In the genomic region with DNA sequence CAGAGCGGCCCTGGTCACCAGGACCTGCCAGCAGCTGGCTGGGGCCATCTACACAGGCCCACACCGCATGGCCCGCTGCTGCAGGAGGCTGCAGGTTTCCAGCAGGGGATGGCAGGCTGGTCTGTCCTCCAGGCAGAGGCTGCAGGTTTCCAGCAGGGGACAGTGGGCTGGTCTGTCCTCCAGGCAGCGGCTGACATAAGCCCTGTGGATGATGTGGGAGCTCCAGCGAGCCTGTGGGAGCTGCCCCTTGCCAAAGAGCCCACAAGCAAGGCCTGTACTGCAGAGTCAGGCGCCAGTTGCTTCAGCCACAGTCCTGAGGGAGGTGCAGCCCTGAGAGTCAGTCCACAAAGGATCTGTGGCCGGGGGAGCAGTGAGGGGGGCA, we compare ENCODE assay signal across 11 cellular contexts. TPM values are rescaled to one million over a fixed set of nuclear protein-coding genes. Genes with fewer than 3 reads are reported as not detected.
DNase-seq lines count a peak whose midpoint lies in the region; ATAC-seq, FAIRE-seq and TF ChIP-seq lines count a peak whose summit lies in the region.
"Had no signal": no experiment of that assay in that cellular context is flagged by ENCODE, and none has a peak within 500 bp of the region (broad histone marks: within the 10 kb centered on the region; RNA-seq: fewer than 3 reads in every experiment).

No MANE protein-coding gene starts in this region.

- no peaks in the 10 kb centered on the region for H3K79me1 ChIP-seq in mesendoderm (ENCODE audit: low read length)

- H2AK5ac ChIP-seq in mesendoderm (ENCODE audit: low read length): no peak overlapping the region

- H3K27ac ChIP-seq in GM23248 (no peak overlapping the region), K562 (ENCODE audit: extremely low read depth, low read depth, low read length) (no peak overlapping the region), mesendoderm (ENCODE audit: low read depth, low read length) (no peak overlapping the region)

- H3K36me3 ChIP-seq in GM23248 (ENCODE audit: low read depth) (no peaks in the 10 kb centered on the region), K562 (ENCODE audit: control insufficient read depth, insufficient read depth, low read length) (no peaks in the 10 kb centered on the region), mesendoderm (ENCODE audit: control insufficient read depth, insufficient read depth, low read length) (no peaks in the 10 kb centered on the region)

- TF ChIP-seq EP300 in K562 (IDR thresholded peaks at IDR 0.05; ENCODE audit: low read length): no peak

- intact Hi-C loops in K562 (cut with micrococcal nuclease): loop anchor here (10.0 kb wide), 1 partner anchor 180 kb away; the partner anchor contains the start of gene ZDHHC11
- intact Hi-C loops in sciatic nerve (cut with DNase I): loop anchor here (5.0 kb wide), 1 partner anchor 228 kb away; no protein-coding TSS in a partner anchor

- no peak overlapping the region for H3K56ac ChIP-seq in mesendoderm (ENCODE audit: low read length)

- H2BK15ac ChIP-seq in mesendoderm (replicated peaks; ENCODE audit: low read depth): no peak overlapping the region

- DNase-seq in 8988T: peak; percentile 86
- DNase-seq in GM23248: peak; percentile 25
- DNase-seq in K562 (ENCODE audit: extremely low read depth in 1 of 4, low spot score in 3 of 4): no peak
- DNase-seq in mesendoderm: peak; percentile 59
- DNase-seq in sciatic nerve (ENCODE audit: low spot score): no peak
- no peak for DNase-seq in NOMO-1 treated with dmso at 0.1 percent for 144 hours (lab: John Stamatoyannopoulos, UW; ENCODE audit: unreplicated experiment)
- DNase-seq: NCI-H2029 treated with DMSO at 0.1 percent for 48 hours, nephron progenitor cell had no signal

- H3K4me3 ChIP-seq in GM23248: no peak overlapping the region
- no peak overlapping the region for H3K4me3 ChIP-seq in K562
- H3K4me3 ChIP-seq in mesendoderm (ENCODE audit: low read length): no peak overlapping the region

- H3F3A ChIP-seq in GM23248 (ENCODE audit: insufficient read depth): no peaks in the 10 kb centered on the region

- no peak overlapping the region for H3K4me2 ChIP-seq in GM23248 (ENCODE audit: unreplicated experiment)
- H3K4me2 ChIP-seq in K562 (ENCODE audit: insufficient read depth, low read length): no peak overlapping the region
- no peak overlapping the region for H3K4me2 ChIP-seq in mesendoderm (ENCODE audit: low read length)

- no peak overlapping the region for H3K23ac ChIP-seq in mesendoderm (ENCODE audit: low read length)

- no peak overlapping the region for H2BK5ac ChIP-seq in mesendoderm (ENCODE audit: low read length)

- H3K9me3 ChIP-seq in GM23248 (ENCODE audit: low read depth) (no peaks in the 10 kb centered on the region), K562 (replicated peaks; ENCODE audit: control insufficient read depth, insufficient read depth, low read depth, low read length) (no peaks in the 10 kb centered on the region)

- BruUV-seq in K562 (replicated peaks; lab: Mats Ljungman, UMichigan): no TSS peak

- WGBS in GM23248 (ENCODE audit: low coverage in 1 of 2, low lambda C conversion rate in 2 of 2, missing lambda C conversion rate in 2 of 2), 2 experiments: 28 to 42% methylated on average over 7 of the region's 7 CpGs
- 17% methylated on average over 7 of the region's 7 CpGs for WGBS in K562 (ENCODE audit: insufficient coverage, low coverage, missing lambda C conversion rate)
- WGBS in mesendoderm (ENCODE audit: extremely low coverage, insufficient coverage, low lambda C conversion rate): no CpG with 5 or more reads among the region's 7 CpGs

- no peak for TF ChIP-seq CTCF in K562 (IDR thresholded peaks at IDR 0.05 in 2 of 3, conservative IDR thresholded peaks at IDR 0.05 in 1 of 3; ENCODE audit: insufficient read depth in 2 of 3, low read depth in 1 of 3, low read length in 3 of 3)

- no peak overlapping the region for H2AFZ ChIP-seq in GM23248
- H2AFZ ChIP-seq in K562 (ENCODE audit: low read depth, low read length): no peak overlapping the region

- no peak overlapping the region for H2BK120ac ChIP-seq in mesendoderm (ENCODE audit: low read depth, low read length)

- no peaks in the 10 kb centered on the region for H3K4me1 ChIP-seq in GM23248 (ENCODE audit: insufficient read depth)
- peaks cover 4 to 67% of the 10 kb centered on the region in 2 experiments; a peak in 4 of 5 replicates for H3K4me1 ChIP-seq in K562 (replicated peaks in 1 of 2; ENCODE audit: control insufficient read depth in 2 of 2, insufficient read depth in 2 of 2, low read length in 2 of 2)
- H3K4me1 ChIP-seq in mesendoderm (ENCODE audit: control insufficient read depth, low read depth, low read length): no peaks in the 10 kb centered on the region

- POLR2A ChIA-PET in K562 (lab: Yijun Ruan, JAX): no interaction called here

- H3K9ac ChIP-seq in GM23248: no peak overlapping the region
- peak overlapping the region in 1 of 2 experiments; percentile 9; a peak in 1 of 4 replicates for H3K9ac ChIP-seq in K562 (ENCODE audit: insufficient read depth in 1 of 2, low read depth in 2 of 2, low read length in 2 of 2)
- H3K9ac ChIP-seq in mesendoderm (ENCODE audit: low read length): no peak overlapping the region

- no peaks in the 10 kb centered on the region for H3K9me2 ChIP-seq in GM23248 (ENCODE audit: insufficient read depth)

- in situ Hi-C loops in GM23248 (cut with MboI) (loop anchor here (25.0 kb wide), 1 partner anchor 488 kb away; no protein-coding TSS in a partner anchor), K562 (cut with MboI) (loop anchor here (5.0 kb wide), 2 partner anchors 98 to 233 kb away; no protein-coding TSS in a partner anchor)

- no peak for FAIRE-seq in K562 (lab: Jason Lieb, UNC)
- FAIRE-seq: RCC 7860 had no signal

- H4K20me1 ChIP-seq in GM23248 (ENCODE audit: insufficient read depth) (no peaks in the 10 kb centered on the region), K562 (replicated peaks; ENCODE audit: control insufficient read depth, insufficient read depth, low read length) (peaks cover 35% of the 10 kb centered on the region)

- CTCF ChIA-PET in K562 (lab: Yijun Ruan, JAX; ENCODE audit: low intra/inter-chr PET ratio): no interaction called here

- ATAC-seq in K562: no peak
- ATAC-seq in HG03025 (IDR thresholded peaks at IDR 0.05; ENCODE audit: low FRiP score, unreplicated experiment): no peak
- ATAC-seq in sciatic nerve: no peak
- ATAC-seq in HG03571 (IDR thresholded peaks at IDR 0.05; ENCODE audit: unreplicated experiment): no peak

- H4K8ac ChIP-seq in mesendoderm (ENCODE audit: low read depth, low read length): no peak overlapping the region

- H4K5ac ChIP-seq in mesendoderm (ENCODE audit: low read length): no peak overlapping the region

- H3K4ac ChIP-seq in mesendoderm (ENCODE audit: low read depth, low read length): no peak overlapping the region

- no peak overlapping the region for H3K18ac ChIP-seq in mesendoderm (ENCODE audit: low read length)

- H3K27me3 ChIP-seq in GM23248 (replicated peaks; ENCODE audit: insufficient read depth) (peaks cover 24% of the 10 kb centered on the region), K562 (ENCODE audit: control insufficient read depth in 2 of 2, insufficient read depth in 2 of 2, low read length in 2 of 2) (no peaks in the 10 kb centered on the region), mesendoderm (ENCODE audit: insufficient read depth, low read length, poor library complexity) (no peaks in the 10 kb centered on the region)

- TF ChIP-seq RAD21 in K562 (CRISPR knock-in tag; conservative IDR thresholded peaks at IDR 0.05 in 1 of 2, IDR thresholded peaks at IDR 0.05 in 1 of 2): no peak

- H3K9me1 ChIP-seq in K562 (ENCODE audit: control insufficient read depth, insufficient read depth, low read length): no peaks in the 10 kb centered on the region

- peak; percentile 16; the same call in 1 of the 2 replicates for TF ChIP-seq POLR2A in K562 (conservative IDR thresholded peaks at IDR 0.05)

- H3K79me2 ChIP-seq in GM23248 (ENCODE audit: insufficient read depth) (no peaks in the 10 kb centered on the region), K562 (ENCODE audit: control insufficient read depth, insufficient read depth, low read length) (no peaks in the 10 kb centered on the region), mesendoderm (ENCODE audit: control insufficient read depth, insufficient read depth, low read length) (no peaks in the 10 kb centered on the region)

TF ChIP-seq in K562, 482 proteins besides CTCF, POLR2A, EP300 and RAD21 (continues in another document):
- TF ChIP-seq, protein P1, sequence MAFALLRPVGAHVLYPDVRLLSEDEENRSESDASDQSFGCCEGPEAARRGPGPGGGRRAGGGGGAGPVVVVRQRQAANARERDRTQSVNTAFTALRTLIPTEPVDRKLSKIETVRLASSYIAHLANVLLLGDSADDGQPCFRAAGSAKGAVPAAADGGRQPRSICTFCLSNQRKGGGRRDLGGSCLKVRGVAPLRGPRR (CRISPR knock-in tag; IDR thresholded peaks at IDR 0.05): no peak
- TF ChIP-seq POLR2G (IDR thresholded peaks at IDR 0.05; ENCODE audit: low read depth, low read length) (peak; percentile 60), FIP1L1 (IDR thresholded peaks at IDR 0.05; ENCODE audit: low read depth, low read length, poor library complexity, severe bottlenecking) (peak; percentile 13)

RNA-seq across cellular contexts. Expression of gene TPPP, which starts 18.5 kb away (rescaled TPM):
- 0.13 TPM in 1 of 2 replicates, not detected in the other for total RNA-seq in GM23248 (2014; rRNA removed; shearing (Covaris generic))
- polyA plus RNA-seq in GM23248 (2016; fragmentation: Nextera tagmentation; extraction: Ambion mirVana) (not detected in 2 replicates), K562 (2011; rRNA removed) (0.01 and 0.03 TPM in 2 replicates), K562 (2014; fragmentation: Illumina TruSeq; extraction: Trizol) (0.01 TPM in 1 of 2 replicates, not detected in the other), K562 (2014; fragmentation: Nextera tagmentation; extraction: Ambion mirVana) (not detected), K562 (2014; rRNA removed) (not detected in 2 replicates)
- 0.11 and 0.28 TPM in 2 replicates for total RNA-seq in K562 (2011; cell fraction: chromatin; rRNA removed; ENCODE audit: low replicate concordance)
- 0.13 and 0.17 TPM in 2 replicates for total RNA-seq in K562 (2011; cell fraction: nucleolus; rRNA removed)
- total RNA-seq in K562 (2011; cell fraction: nucleoplasm; rRNA removed): 0.15 TPM in 1 of 2 replicates, not detected in the other
- total RNA-seq in K562 (2014; rRNA removed) (not detected in 2 replicates), K562 (2014; rRNA removed; fragmentation: Illumina TruSeq; extraction: Trizol) (not detected in 2 replicates), K562 (2015; rRNA removed; fragmentation: Illumina TruSeq; extraction: Trizol) (not detected in 2 replicates), K562 (2021) (0.07 TPM in 2 replicates), sciatic nerve (3.4 TPM)
- polyA plus RNA-seq in K562 (2011; cell fraction: cytosol; rRNA removed): 0.04 and 0.06 TPM in 2 replicates
- polyA plus RNA-seq in K562 (2011; cell fraction: nucleus; rRNA removed): 0.06 and 0.11 TPM in 2 replicates
- polyA plus RNA-seq in K562 (2012): 0.21 and 0.25 TPM in 2 replicates
- polyA minus RNA-seq in K562 (2011; rRNA and poly(A)+ RNA removed): 0.11 and 0.12 TPM in 2 replicates
- polyA minus RNA-seq in K562 (2011; cell fraction: cytosol; rRNA and poly(A)+ RNA removed): not detected in 2 replicates
- polyA minus RNA-seq in K562 (2011; cell fraction: nucleus; rRNA and poly(A)+ RNA removed): not detected in 2 replicates
- polyA plus RNA-seq in mesendoderm (2013, experiment 1 of 2): 0.06 TPM
- 0.06 TPM for polyA plus RNA-seq in mesendoderm (2013, experiment 2 of 2)

Comparison
In these comparisons a context has a peak if more than half of its experiments do, and no peak if none do; other contexts are left out.
1. DNase-seq: peak in 8988T (single experiment), GM23248 (single experiment) and mesendoderm (single experiment); none in K562 (0 of 4), sciatic nerve (single experiment) and NOMO-1 treated with dmso at 0.1 percent for 144 hours (single experiment).